8 cellular contexts compared by ENCODE assay signal in genomic region chr7:13262929-13263530, GRCh38.
A peak's percentile ranks its signal among the peaks of the same experiment; 100 is the strongest.
DNase-seq lines count a peak whose midpoint lies in the region; ATAC-seq, FAIRE-seq and TF ChIP-seq lines count a peak whose summit lies in the region.

No MANE protein-coding gene starts in this region.

- H3K4me1 ChIP-seq in endothelial cell of umbilical vein (ENCODE audit: control insufficient read depth, extremely low read depth, insufficient read depth, low read length), result no peaks in the 10 kb centered on the region
- no peaks in the 10 kb centered on the region for H3K4me1 ChIP-seq in effector memory CD4-positive, alpha-beta T cell (ENCODE audit: control insufficient read depth, insufficient read depth, low read length, poor library complexity, severe bottlenecking)

- BruUV-seq in endothelial cell of umbilical vein (replicated peaks; lab: Mats Ljungman, UMichigan), result no TSS peak

- no peak for TF ChIP-seq POLR2A in endothelial cell of umbilical vein (IDR thresholded peaks at IDR 0.05; ENCODE audit: low read depth, low read length)

- intact Hi-C loops in endothelial cell of umbilical vein (cut with micrococcal nuclease) (loop anchor here (1.0 to 10.0 kb wide), 6 partner anchors 148 to 738 kb away; partner anchors contain the start of gene ARL4A), posterior cingulate gyrus (cut with DNase I) (loop anchor here (1.0 to 5.0 kb wide), 3 partner anchors 582 to 736 kb away; no protein-coding TSS in a partner anchor)

- DNase-seq in ELR (ENCODE audit: low read depth), result peak; percentile 68
- DNase-seq in OCI-M1 (lab: John Stamatoyannopoulos, UW), result peak; percentile 59
- DNase-seq in endothelial cell of umbilical vein (ENCODE audit: low read depth, low spot score), result peak; percentile 70
- DNase-seq in posterior cingulate gyrus, result no peak
- DNase-seq in NK-92 (lab: John Stamatoyannopoulos, UW; ENCODE audit: unreplicated experiment), result no peak
- no peak for DNase-seq in effector memory CD4-positive, alpha-beta T cell

- FAIRE-seq in endothelial cell of umbilical vein (lab: Jason Lieb, UNC), result peak; percentile 71

- no peak overlapping the region for H3K27ac Mint-ChIP-seq in nephron

- H3K9ac ChIP-seq in endothelial cell of umbilical vein (replicated peaks; ENCODE audit: extremely low read depth, insufficient read depth, low read length), result no peak overlapping the region

- no peak overlapping the region for H3K4me3 Mint-ChIP-seq in nephron

- no peaks in the 10 kb centered on the region for H4K20me1 ChIP-seq in endothelial cell of umbilical vein (replicated peaks; ENCODE audit: control insufficient read depth, extremely low read depth, insufficient read depth, low read length)

- dilution Hi-C loops in endothelial cell of umbilical vein (cut with MboI; ENCODE audit: extremely low pct_ligation_motif_present, low sequenced_read_pairs), result no loop called here

- H3K4me2 ChIP-seq in endothelial cell of umbilical vein (ENCODE audit: insufficient read depth, low read length), result no peak overlapping the region

- POLR2A ChIA-PET in endothelial cell of umbilical vein (lab: Charles Lee), result no interaction called here

- H2AFZ ChIP-seq in endothelial cell of umbilical vein (ENCODE audit: low read depth, low read length), result no peak overlapping the region

- no peaks in the 10 kb centered on the region for H3K9me1 ChIP-seq in endothelial cell of umbilical vein (replicated peaks; ENCODE audit: control insufficient read depth, extremely low read depth, insufficient read depth, low read length)

- H3K36me3 ChIP-seq in endothelial cell of umbilical vein (ENCODE audit: control insufficient read depth in 2 of 2, extremely low read depth in 1 of 2, insufficient read depth in 2 of 2, low read length in 2 of 2), result no peaks in the 10 kb centered on the region
- no peaks in the 10 kb centered on the region for H3K36me3 ChIP-seq in effector memory CD4-positive, alpha-beta T cell (ENCODE audit: control insufficient read depth, insufficient read depth, low read length)

- ATAC-seq in HG03159 (IDR thresholded peaks at IDR 0.05; ENCODE audit: unreplicated experiment), result peak; percentile 47

- peaks cover 7% of the 10 kb centered on the region for H3K9me3 Mint-ChIP-seq in nephron

- CTCF ChIA-PET in endothelial cell of umbilical vein (lab: Charles Lee), result interaction anchor here (0.7 to 5.0 kb wide), 18 partner anchors 24 to 1429 kb away, joined by 3 to 118 read pairs (median 4); partner anchors contain the start of gene ARL4A

- H3K27me3 ChIP-seq in endothelial cell of umbilical vein (ENCODE audit: control insufficient read depth in 2 of 2, insufficient read depth in 2 of 2, low read length in 2 of 2), result peaks cover 0 to 3% of the 10 kb centered on the region in 2 experiments
- H3K27me3 ChIP-seq in effector memory CD4-positive, alpha-beta T cell (replicated peaks; ENCODE audit: control insufficient read depth, insufficient read depth, low read length, poor library complexity, severe bottlenecking), result no peaks in the 10 kb centered on the region

- no peaks in the 10 kb centered on the region for H3K9me3 ChIP-seq in endothelial cell of umbilical vein (replicated peaks; ENCODE audit: control insufficient read depth, insufficient read depth, low read length)
- H3K9me3 ChIP-seq in effector memory CD4-positive, alpha-beta T cell (ENCODE audit: control insufficient read depth, low read length), result no peaks in the 10 kb centered on the region

- no peak overlapping the region for H3K4me3 ChIP-seq in endothelial cell of umbilical vein (replicated peaks in 1 of 3; ENCODE audit: insufficient read depth in 1 of 3, low read depth in 1 of 3, low read length in 3 of 3)
- no peak overlapping the region for H3K4me3 ChIP-seq in effector memory CD4-positive, alpha-beta T cell (ENCODE audit: insufficient read depth, low read depth, low read length, poor library complexity, severe bottlenecking)

- peaks cover 4% of the 10 kb centered on the region for H3K27me3 Mint-ChIP-seq in nephron (ENCODE audit: low read depth)

- no peaks in the 10 kb centered on the region for H3K79me2 ChIP-seq in endothelial cell of umbilical vein (ENCODE audit: control insufficient read depth, insufficient read depth, low read length)

- TF ChIP-seq CTCF in endothelial cell of umbilical vein (IDR thresholded peaks at IDR 0.05; ENCODE audit: extremely low read depth in 1 of 2, insufficient read depth in 1 of 2, low read depth in 1 of 2, low read length in 2 of 2), result peak; percentile 25 to 33
- TF ChIP-seq CTCF in nephron (IDR thresholded peaks at IDR 0.05; ENCODE audit: unreplicated experiment in 3 of 3), result peak; percentile 75 to 81 (median 75)

- no peak overlapping the region for H3K27ac ChIP-seq in endothelial cell of umbilical vein (ENCODE audit: insufficient read depth, low read depth, low read length)
- H3K27ac ChIP-seq in effector memory CD4-positive, alpha-beta T cell (ENCODE audit: insufficient read depth, low read length, poor library complexity, severe bottlenecking), result no peak overlapping the region

- H3K4me1 Mint-ChIP-seq in nephron, result no peaks in the 10 kb centered on the region

- no peaks in the 10 kb centered on the region for H3K36me3 Mint-ChIP-seq in nephron (ENCODE audit: low read depth)

TF ChIP-seq in endothelial cell of umbilical vein, 7 proteins besides CTCF, POLR2A, EP300 and RAD21:
- TF ChIP-seq FOS (IDR thresholded peaks at IDR 0.05; ENCODE audit: borderline replicate concordance, insufficient read depth, low read length) (no peak), GATA2 (IDR thresholded peaks at IDR 0.05; ENCODE audit: insufficient read depth, insufficient read length, low read depth, low read length) (no peak), MAX (IDR thresholded peaks at IDR 0.05; ENCODE audit: insufficient read depth, insufficient read length) (no peak), POLR2AphosphoS5 (IDR thresholded peaks at IDR 0.05; ENCODE audit: insufficient read depth, low read depth, low read length) (no peak), JUN (IDR thresholded peaks at IDR 0.05; ENCODE audit: borderline replicate concordance, insufficient read depth, insufficient read length, low read depth) (no peak), EZH2 (IDR thresholded peaks at IDR 0.05; ENCODE audit: borderline replicate concordance, low read depth, low read length, severe bottlenecking) (no peak), MYC (IDR thresholded peaks at IDR 0.05; ENCODE audit: low read depth, low read length) (no peak)
TF ChIP-seq in endothelial cell of umbilical vein: peak in this region for 0.

Comparison
In these comparisons a context has a peak if more than half of its experiments do, and no peak if none do; other contexts are left out.
1. DNase-seq: peak in ELR (single experiment), OCI-M1 (single experiment) and endothelial cell of umbilical vein (single experiment); none in posterior cingulate gyrus (0 of 10), NK-92 (single experiment) and effector memory CD4-positive, alpha-beta T cell (0 of 3).